ENCODE assay signal across 15 cellular contexts in genomic region chr11:47449541-47449940, GRCh38. TPM values are rescaled to one million over a fixed set of nuclear protein-coding genes. Genes with fewer than 3 reads are reported as not detected.
DNase-seq lines count a peak whose midpoint lies in the region; ATAC-seq and TF ChIP-seq lines count a peak whose summit lies in the region.
"Had no signal": no experiment of that assay in that cellular context is flagged by ENCODE, and none has a peak within 500 bp of the region (broad histone marks: within the 10 kb centered on the region; RNA-seq: fewer than 3 reads in every experiment).

No MANE protein-coding gene starts in this region.

- H3K27me3 ChIP-seq in Caco-2 (replicated peaks; ENCODE audit: control insufficient read depth, insufficient read depth, low read length), result no peaks in the 10 kb centered on the region
- no peaks in the 10 kb centered on the region for H3K27me3 ChIP-seq in RWPE2 (ENCODE audit: insufficient read depth, poor library complexity, severe bottlenecking)
- no peaks in the 10 kb centered on the region for H3K27me3 ChIP-seq in liver (ENCODE audit: control insufficient read depth in 4 of 4, insufficient read depth in 4 of 4, low read length in 3 of 4)
- no peaks in the 10 kb centered on the region for H3K27me3 ChIP-seq in psoas muscle (ENCODE audit: insufficient read depth in 3 of 3, low read length in 2 of 3)
- H3K27me3 ChIP-seq: BLaER1 treated with 17β-estradiol and CSF1 and Interleukin-3, amounts not matched to agents 10 nM and 100 nM had no signal

- H3K4me1 ChIP-seq in Caco-2, result no peaks in the 10 kb centered on the region
- H3K4me1 ChIP-seq in RWPE2 (ENCODE audit: insufficient read depth, poor library complexity, severe bottlenecking), result no peaks in the 10 kb centered on the region
- peaks cover 0 to 11% (median 5%) of the 10 kb centered on the region in 4 donors for H3K4me1 ChIP-seq in liver (ENCODE audit: control insufficient read depth in 4 of 4, insufficient read depth in 4 of 4, low read length in 3 of 4)
- H3K4me1 ChIP-seq in psoas muscle, result peaks cover 8% of the 10 kb centered on the region

- no peaks in the 10 kb centered on the region for H3K9me3 Mint-ChIP-seq in Caco-2 (ENCODE audit: unreplicated experiment)
- no peaks in the 10 kb centered on the region for H3K9me3 Mint-ChIP-seq in natural killer cell treated with Interleukin-12 subunit alpha and Interleukin-12 subunit beta and Interleukin-15 and Interleukin-18, amount 100 ng/mL, for 72 hours

- H3K27ac Mint-ChIP-seq in Caco-2 (ENCODE audit: unreplicated experiment), result peak overlapping the region; percentile 27
- no peak overlapping the region for H3K27ac Mint-ChIP-seq in natural killer cell treated with Interleukin-12 subunit alpha and Interleukin-12 subunit beta and Interleukin-15 and Interleukin-18, amount 100 ng/mL, for 72 hours

- BruUV-seq in Caco-2 (replicated peaks; lab: Mats Ljungman, UMichigan), result no TSS peak

- DNase-seq in Caco-2 (no peak), RWPE2 (ENCODE audit: low spot score) (no peak), psoas muscle (peak in 1 of 2 donors; percentile 78), GOT3 (lab: John Stamatoyannopoulos, UW) (no peak), medulla oblongata (ENCODE audit: extremely low spot score) (no peak), hypothalamus (lab: John Stamatoyannopoulos, UW) (no peak)
- no peak for DNase-seq in natural killer cell treated with Interleukin-12 subunit alpha and Interleukin-12 subunit beta and Interleukin-15 and Interleukin-18, amount 100 ng/mL, for 72 hours (ENCODE audit: low spot score)
- DNase-seq: ACHN; Calu3; CD4-positive, CD25-positive, alpha-beta regulatory T cell; DMS 273 treated with DMSO at 0.1 percent for 48 hours had no signal

- H3K9me3 ChIP-seq in Caco-2 (no peaks in the 10 kb centered on the region), RWPE2 (ENCODE audit: severe bottlenecking) (no peaks in the 10 kb centered on the region), liver (ENCODE audit: control insufficient read depth in 4 of 4, low read length in 3 of 4) (no peaks in the 10 kb centered on the region), psoas muscle (no peaks in the 10 kb centered on the region)

- TF ChIP-seq RAD21 in liver (IDR thresholded peaks at IDR 0.05), result no peak

- ATAC-seq in RWPE2 (ENCODE audit: low read depth), result 0 out of 3 replicates have a peak, but pooled peaks have one; percentile 6
- ATAC-seq in psoas muscle, result peak; percentile 42 to 81 (median 66)
- no peak for ATAC-seq in natural killer cell treated with Interleukin-12 subunit alpha and Interleukin-12 subunit beta and Interleukin-15 and Interleukin-18, amount 100 ng/mL, for 72 hours

- H3K4me1 Mint-ChIP-seq in Caco-2 (ENCODE audit: low read depth, unreplicated experiment), result no peaks in the 10 kb centered on the region
- H3K4me1 Mint-ChIP-seq in natural killer cell treated with Interleukin-12 subunit alpha and Interleukin-12 subunit beta and Interleukin-15 and Interleukin-18, amount 100 ng/mL, for 72 hours (ENCODE audit: low read depth in 2 of 2), result peaks cover 4 to 6% of the 10 kb centered on the region in 2 donors

- no peak overlapping the region for H3K4me3 ChIP-seq in Caco-2 (ENCODE audit: low read depth, low read length)
- H3K4me3 ChIP-seq in RWPE2 (ENCODE audit: severe bottlenecking), result no peak overlapping the region
- H3K4me3 ChIP-seq in liver (ENCODE audit: low read depth in 1 of 3, low read length in 3 of 3), result no peak overlapping the region
- peak overlapping the region; percentile 85 for H3K4me3 ChIP-seq in psoas muscle
- H3K4me3 ChIP-seq: BLaER1 treated with 17β-estradiol and CSF1 and Interleukin-3, amounts not matched to agents 10 nM and 100 nM had no signal

- no peak overlapping the region for H3K9ac ChIP-seq in liver (ENCODE audit: low read depth in 1 of 2, low read length in 2 of 2)
- H3K9ac ChIP-seq: BLaER1 treated with 17β-estradiol and CSF1 and Interleukin-3, amounts not matched to agents 10 nM and 100 nM had no signal

- no peaks in the 10 kb centered on the region for H3K27me3 Mint-ChIP-seq in Caco-2 (ENCODE audit: insufficient read depth, unreplicated experiment)
- no peaks in the 10 kb centered on the region for H3K27me3 Mint-ChIP-seq in natural killer cell treated with Interleukin-12 subunit alpha and Interleukin-12 subunit beta and Interleukin-15 and Interleukin-18, amount 100 ng/mL, for 72 hours
- H3K27me3 Mint-ChIP-seq: CD4-positive, CD25-positive, alpha-beta regulatory T cell had no signal

- POLR2A ChIA-PET in Caco-2 (lab: Charles Lee), result no interaction called here

- 42% methylated on average over 8 of the region's 8 CpGs for WGBS in liver
- WGBS in psoas muscle, 3 donors, result 23 to 44% (median 32%) methylated on average over 8 of the region's 8 CpGs

- no peaks in the 10 kb centered on the region for H3K36me3 ChIP-seq in Caco-2 (ENCODE audit: control insufficient read depth, insufficient read depth, low read length)
- no peaks in the 10 kb centered on the region for H3K36me3 ChIP-seq in RWPE2 (ENCODE audit: low read depth)
- H3K36me3 ChIP-seq in liver (ENCODE audit: control insufficient read depth in 4 of 4, insufficient read depth in 3 of 4, low read depth in 1 of 4, low read length in 3 of 4), result no peaks in the 10 kb centered on the region
- peaks cover 0 to 13% of the 10 kb centered on the region in 2 donors for H3K36me3 ChIP-seq in psoas muscle (ENCODE audit: insufficient read depth in 1 of 2, low read depth in 1 of 2)
- H3K36me3 ChIP-seq: BLaER1 treated with 17β-estradiol and CSF1 and Interleukin-3, amounts not matched to agents 10 nM and 100 nM had no signal

- H3K27ac ChIP-seq in RWPE2 (ENCODE audit: poor library complexity, severe bottlenecking) (no peak overlapping the region), liver (ENCODE audit: low read depth in 1 of 2, low read length in 2 of 2) (no peak overlapping the region), psoas muscle (peak overlapping the region; percentile 88)
- H3K27ac ChIP-seq: BLaER1 treated with 17β-estradiol and CSF1 and Interleukin-3, amounts not matched to agents 10 nM and 100 nM had no signal

- no peak for TF ChIP-seq CTCF in Caco-2 (IDR thresholded peaks at IDR 0.05; ENCODE audit: insufficient read depth in 1 of 2, low read depth in 1 of 2, low read length in 1 of 2, severe bottlenecking in 1 of 2, unreplicated experiment in 1 of 2)
- TF ChIP-seq CTCF in RWPE2 (IDR thresholded peaks at IDR 0.05; ENCODE audit: poor library complexity, severe bottlenecking), result no peak
- no peak for TF ChIP-seq CTCF in liver (IDR thresholded peaks at IDR 0.05; ENCODE audit: low read depth, low read length, missing input control)
- TF ChIP-seq CTCF in psoas muscle (IDR thresholded peaks at IDR 0.05), result no peak

- H3K36me3 Mint-ChIP-seq in Caco-2 (ENCODE audit: insufficient read depth, unreplicated experiment), result peaks cover 26% of the 10 kb centered on the region
- H3K36me3 Mint-ChIP-seq in natural killer cell treated with Interleukin-12 subunit alpha and Interleukin-12 subunit beta and Interleukin-15 and Interleukin-18, amount 100 ng/mL, for 72 hours, result no peaks in the 10 kb centered on the region
- H3K36me3 Mint-ChIP-seq: CD4-positive, CD25-positive, alpha-beta regulatory T cell had no signal

- CTCF ChIA-PET in Caco-2 (lab: Charles Lee), result interaction anchor here (0.8 kb wide), 1 partner anchor 120 kb away, joined by 3 read pairs; no protein-coding TSS in a partner anchor

- intact Hi-C loops in Caco-2 (cut with micrococcal nuclease; ENCODE audit: unreplicated experiment), result no loop called here
- intact Hi-C loops in psoas muscle (cut with DNase I), result no loop called here

- no peak overlapping the region for H3K4me3 Mint-ChIP-seq in Caco-2 (ENCODE audit: unreplicated experiment)
- H3K4me3 Mint-ChIP-seq in natural killer cell treated with Interleukin-12 subunit alpha and Interleukin-12 subunit beta and Interleukin-15 and Interleukin-18, amount 100 ng/mL, for 72 hours, result no peak overlapping the region

TF ChIP-seq in liver, 16 proteins besides CTCF, POLR2A, EP300 and RAD21 (continues in another document):
- TF ChIP-seq MAX (IDR thresholded peaks at IDR 0.05) (no peak), ZBTB33 (IDR thresholded peaks at IDR 0.05) (no peak), JUND (IDR thresholded peaks at IDR 0.05) (no peak), EGR1 (IDR thresholded peaks at IDR 0.05; ENCODE audit: low read depth in 2 of 2) (no peak)

RNA-seq across cellular contexts. Expression of gene RAPSN, which starts 0.6 kb away (rescaled TPM):
- total RNA-seq in Caco-2 (2022) (0.93 and 2.0 TPM in 2 replicates), liver (under 1 TPM in 1 of 2 donors, not detected in 1; 0.59 TPM), psoas muscle (10 to 100 TPM; 47.5 to 90.6 (median 59.5) TPM)
- polyA plus RNA-seq in liver (under 1 TPM; 0.12 to 0.28 TPM), psoas muscle (10 to 100 TPM; 37.6 to 79.3 (median 50.0) TPM)
- total RNA-seq in natural killer cell treated with Interleukin-12 subunit alpha and Interleukin-12 subunit beta and Interleukin-15 and Interleukin-18, amount 100 ng/mL, for 72 hours, result 1 to 10 TPM; 1.8 to 4.0 TPM
- total RNA-seq: A172, Daoy had no signal
- polyA plus RNA-seq: CD4-positive, CD25-positive, alpha-beta regulatory T cell had no signal

RNA-seq across cellular contexts. Expression of gene PSMC3, which starts 23.3 kb away (rescaled TPM):
- total RNA-seq in Caco-2 (2022) (191 and 196 TPM in 2 replicates), liver (10 to 100 TPM; 58.0 to 96.6 TPM), psoas muscle (100 to 1,000 TPM; 141 to 255 (median 191) TPM)
- polyA plus RNA-seq in liver (100 to 1,000 TPM; 110 TPM), psoas muscle (100 to 1,000 TPM; 300 to 346 (median 316) TPM)
- total RNA-seq in natural killer cell treated with Interleukin-12 subunit alpha and Interleukin-12 subunit beta and Interleukin-15 and Interleukin-18, amount 100 ng/mL, for 72 hours, result 100 to 1,000 TPM; 175 to 216 TPM

RNA-seq across cellular contexts. Expression of gene SLC39A13, which starts 41.2 kb away (rescaled TPM):
- total RNA-seq in Caco-2 (2022) (27.1 and 30.8 TPM in 2 replicates), liver (10 to 100 TPM in 1 of 2 donors, 1 to 10 TPM in 1; 8.2 to 13.0 TPM), psoas muscle (10 to 100 TPM; 14.7 to 26.9 (median 19.9) TPM)
- polyA plus RNA-seq in liver (10 to 100 TPM in 1 of 2 donors, 1 to 10 TPM in 1; 8.4 to 17.5 TPM), psoas muscle (10 to 100 TPM; 27.0 to 35.3 (median 29.1) TPM)
- 10 to 100 TPM; 20.9 to 31.3 TPM for total RNA-seq in natural killer cell treated with Interleukin-12 subunit alpha and Interleukin-12 subunit beta and Interleukin-15 and Interleukin-18, amount 100 ng/mL, for 72 hours

Comparison
In these comparisons a context has a peak if more than half of its experiments do, and no peak if none do; other contexts are left out.
1. ATAC-seq: peak in RWPE2 (single experiment) and psoas muscle (4 of 4); none in natural killer cell treated with Interleukin-12 subunit alpha and Interleukin-12 subunit beta and Interleukin-15 and Interleukin-18, amount 100 ng/mL, for 72 hours (0 of 2).
2. RNA of gene RAPSN, which starts 0.6 kb away (total RNA-seq): 47.5 to 90.6 TPM in psoas muscle; 1.8 to 4.0 TPM in natural killer cell treated with Interleukin-12 subunit alpha and Interleukin-12 subunit beta and Interleukin-15 and Interleukin-18, amount 100 ng/mL, for 72 hours, 0.93 to 2.0 TPM in Caco-2 and 0.59 TPM in liver; every median in the first group is over 4 times any median in the second.